28 cellular contexts compared by ENCODE assay signal in genomic region chr7:254337-255037, GRCh38. TPM values are rescaled to one million over a fixed set of nuclear protein-coding genes. Genes with fewer than 3 reads are reported as not detected.
"Had no signal": no experiment of that assay in that cellular context is flagged by ENCODE, and none has a peak within 500 bp of the region (broad histone marks: within the 10 kb centered on the region; RNA-seq: fewer than 3 reads in every experiment).

No MANE protein-coding gene starts in this region.

- H3K27ac Mint-ChIP-seq: activated naive CD8-positive, alpha-beta T cell; endodermal cell; memory B cell; naive B cell had no signal

- H3K9me3 ChIP-seq: colonic mucosa, left lung, pancreas, SK-N-SH, thyroid gland had no signal

- H3K4me1 ChIP-seq: colonic mucosa, foreskin keratinocyte, left lung, pancreas, thyroid gland had no signal

- H3K4me1 Mint-ChIP-seq: endodermal cell had no signal

- H3K36me3 Mint-ChIP-seq: activated naive CD8-positive, alpha-beta T cell; memory B cell; naive B cell had no signal

- H3K27me3 Mint-ChIP-seq: activated naive CD8-positive, alpha-beta T cell; naive B cell had no signal

- H3K9ac ChIP-seq: SK-N-SH had no signal

- ATAC-seq: activated CD4-positive, CD25-positive, alpha-beta regulatory T cell treated with anti-CD3 and anti-CD28 coated beads, Interleukin-2, amount 50 U/mL, for 24 hours; foreskin keratinocyte; left lung; pancreas had no signal

- H3K27me3 ChIP-seq: colonic mucosa, foreskin keratinocyte, left lung, pancreas, thyroid gland had no signal

- H3K27ac ChIP-seq: colonic mucosa, foreskin keratinocyte, left lung, pancreas, thyroid gland had no signal

- H3K9me3 Mint-ChIP-seq: memory B cell had no signal

- H3K4me3 ChIP-seq: colonic mucosa, left lung, pancreas, thyroid gland had no signal

- H3K4me2 ChIP-seq: SK-N-SH had no signal

- H3K4me3 Mint-ChIP-seq: activated naive CD8-positive, alpha-beta T cell; endodermal cell; memory B cell; naive B cell had no signal

- DNase-seq: activated CD4-positive, alpha-beta T cell treated with anti-CD3 and anti-CD28 coated beads, Interleukin-2, amount 50 U/mL, for 1 hour; activated CD8-positive, alpha-beta memory T cell treated with anti-CD3 and anti-CD28 coated beads for 24 hours; amniotic stem cell; central memory CD4-positive, alpha-beta T cell; colonic mucosa; endodermal cell; foreskin keratinocyte; naive B cell; SK-N-SH; stimulated activated CD4-positive, alpha-beta T cell treated with anti-CD3 and anti-CD28 coated beads, Interleukin-12 subunit alpha, Interleukin-12 subunit beta, amount 100 ng/mL, for 4 hours; stimulated activated CD4-positive, alpha-beta T cell treated with anti-CD3 and anti-CD28 coated beads, Interleukin-1b, Interleukin-23, amount 100 ng/mL, for 48 hours; stimulated activated CD8-positive, alpha-beta memory T cell treated with anti-CD3 and anti-CD28 coated beads, Interleukin-4, amount 100 ng/mL, for 48 hours; stimulated activated naive CD4-positive, alpha-beta T cell; T-helper 1 cell; T-helper 9 cell; thyroid gland had no signal

RNA-seq across cellular contexts. Expression of gene FOXL3, which starts 35.5 kb away (rescaled TPM):
- total RNA-seq: endodermal cell, epithelial cell of proximal tubule, fibroblast of lung, foreskin keratinocyte, left lung, mononuclear cell, pancreas, renal cortical epithelial cell, subcutaneous adipose tissue, thyroid gland, ureter had no signal
- polyA plus RNA-seq: fibroblast of lung, foreskin keratinocyte, keratinocyte, pancreas, SK-N-SH had no signal
